In the genomic region with DNA sequence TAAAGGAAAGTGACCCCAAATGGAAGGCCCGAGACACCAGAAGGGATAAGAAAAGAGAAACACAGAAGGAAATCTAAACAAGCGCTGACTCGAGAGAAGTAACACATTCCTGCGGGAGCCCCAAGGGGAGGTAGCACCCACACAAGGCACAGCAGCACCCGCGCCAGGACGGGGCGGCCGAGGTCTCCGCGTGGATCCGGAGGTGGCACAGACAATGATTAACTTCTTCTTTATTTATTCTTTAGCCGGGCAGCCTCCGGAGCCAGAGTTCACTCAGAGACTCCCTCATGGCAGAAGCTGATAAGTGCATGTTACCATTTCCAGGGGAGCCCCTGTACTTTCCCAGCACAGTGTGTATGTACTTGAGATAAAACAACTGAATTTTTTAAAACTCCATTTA, we compare ENCODE assay signal across 1 cellular context.
TF ChIP-seq lines count a peak whose summit lies in the region.

No MANE protein-coding gene starts in this region.

TF ChIP-seq in GM23338, 12 proteins besides CTCF, POLR2A, EP300 and RAD21:
- TF ChIP-seq ZNF462 (CRISPR knock-in tag; IDR thresholded peaks at IDR 0.05) (no peak), POLR2AphosphoS5 (IDR thresholded peaks at IDR 0.05; ENCODE audit: low read depth) (no peak)
